In the genomic region with DNA sequence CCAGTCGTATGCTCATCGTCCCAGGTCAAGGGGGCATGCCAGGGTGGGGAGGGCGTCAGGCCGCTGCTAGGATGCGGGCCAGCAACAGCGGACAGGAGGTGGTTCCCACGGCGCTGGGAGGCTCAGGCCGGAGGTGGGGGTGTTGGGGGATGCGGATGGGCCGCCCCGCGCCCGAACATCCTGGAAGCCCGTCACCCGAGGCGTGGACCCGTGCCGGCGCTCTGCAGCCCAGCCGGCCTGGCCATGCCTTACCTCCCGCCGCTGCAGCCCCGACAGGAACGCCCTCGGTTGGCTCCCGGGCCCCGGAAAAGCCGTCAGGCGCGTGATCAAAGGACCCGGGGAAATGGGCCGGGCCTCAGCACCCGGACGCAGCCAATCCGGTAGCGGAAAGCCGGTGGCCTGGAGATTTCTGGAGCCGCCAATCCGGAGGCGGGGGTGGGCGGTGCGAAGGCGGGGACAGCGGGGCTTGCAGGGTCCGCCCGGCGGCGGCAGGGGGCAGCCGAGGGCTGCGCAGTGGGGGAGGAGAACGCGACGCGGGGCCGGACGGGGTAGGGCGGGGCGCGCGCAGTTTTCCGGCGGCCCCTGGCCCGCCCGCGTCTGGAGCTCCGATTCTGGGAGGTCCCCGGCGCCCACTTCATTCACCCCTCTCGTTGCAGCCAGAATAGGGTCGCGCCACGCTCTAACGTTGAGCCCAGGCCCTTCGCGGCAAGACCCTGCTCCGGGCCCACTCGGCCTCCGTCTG, we compare ENCODE assay signal across 1 cellular context.
TF ChIP-seq lines count a peak whose summit lies in the region.

SMIM29 (minus strand) TSS at position 280 of the 742 bp plus-strand sequence. CDS start 1,215 bp downstream, outside the sequence.

TF ChIP-seq in HepG2, 621 proteins besides CTCF, POLR2A, EP300 and RAD21 (continued from another document and continues in another):
- TF ChIP-seq ZNF691 (CRISPR knock-in tag; IDR thresholded peaks at IDR 0.05; ENCODE audit: borderline replicate concordance, low read depth) (no peak), KAT7 (CRISPR knock-in tag; IDR thresholded peaks at IDR 0.05; ENCODE audit: borderline replicate concordance) (peak; percentile 71; the same call in 1 of the 2 replicates), CBFB (CRISPR knock-in tag; IDR thresholded peaks at IDR 0.05) (peak; percentile 40; the same call in 1 of the 2 replicates), ZMAT3 (CRISPR knock-in tag; conservative IDR thresholded peaks at IDR 0.05) (peak; percentile 73; the same call in 1 of the 2 replicates), SETDB1 (CRISPR knock-in tag; IDR thresholded peaks at IDR 0.05; ENCODE audit: borderline replicate concordance) (no peak), ZNF619 (CRISPR knock-in tag; IDR thresholded peaks at IDR 0.05) (no peak), ZNF7 (CRISPR knock-in tag; IDR thresholded peaks at IDR 0.05) (no peak), SALL2 (CRISPR knock-in tag; IDR thresholded peaks at IDR 0.05) (peak; percentile 66; the same call in 1 of the 2 replicates), ZBTB25 (CRISPR knock-in tag; IDR thresholded peaks at IDR 0.05) (peak; percentile 65), IRF9 (CRISPR knock-in tag; IDR thresholded peaks at IDR 0.05; ENCODE audit: borderline replicate concordance) (peak; percentile 29; the same call in 1 of the 2 replicates), FOSL1 (CRISPR knock-in tag; IDR thresholded peaks at IDR 0.05; ENCODE audit: borderline replicate concordance) (no peak), FOXP1 (IDR thresholded peaks at IDR 0.05) (no peak), FOXP1 (CRISPR knock-in tag; IDR thresholded peaks at IDR 0.05) (no peak), CEBPZ (IDR thresholded peaks at IDR 0.05; ENCODE audit: low read length) (no peak), NKX3-1 (CRISPR knock-in tag; IDR thresholded peaks at IDR 0.05) (no peak), MBNL3 (CRISPR knock-in tag; conservative IDR thresholded peaks at IDR 0.05) (no peak), ZNF17 (CRISPR knock-in tag; IDR thresholded peaks at IDR 0.05) (no peak), FOXK2 (IDR thresholded peaks at IDR 0.05) (no peak), ZNF224 (CRISPR knock-in tag; IDR thresholded peaks at IDR 0.05) (no peak), ZSCAN31 (CRISPR knock-in tag; IDR thresholded peaks at IDR 0.05; ENCODE audit: low read depth) (no peak), IRX3 (CRISPR knock-in tag; IDR thresholded peaks at IDR 0.05; ENCODE audit: borderline replicate concordance, low read depth) (no peak), ZNF331 (CRISPR knock-in tag; IDR thresholded peaks at IDR 0.05) (no peak), GATAD2A (CRISPR knock-in tag; IDR thresholded peaks at IDR 0.05) (no peak), TRIM24 (CRISPR knock-in tag; IDR thresholded peaks at IDR 0.05) (no peak), PRPF4 (IDR thresholded peaks at IDR 0.05; ENCODE audit: low read depth, low read length, poor library complexity, severe bottlenecking) (no peak), ZFP90 (CRISPR knock-in tag; IDR thresholded peaks at IDR 0.05; ENCODE audit: borderline replicate concordance) (no peak; the same call in 1 of the 2 replicates), SOX5 (CRISPR knock-in tag; IDR thresholded peaks at IDR 0.05; ENCODE audit: borderline replicate concordance) (peak; percentile 35; the same call in 1 of the 2 replicates), SAFB2 (CRISPR knock-in tag; IDR thresholded peaks at IDR 0.05; ENCODE audit: borderline replicate concordance, low read depth) (no peak; the same call in 1 of the 2 replicates), BHLHE40 (IDR thresholded peaks at IDR 0.05; ENCODE audit: low read length) (peak; percentile 51; the same call in 1 of the 2 replicates), ZBTB21 (CRISPR knock-in tag; IDR thresholded peaks at IDR 0.05) (no peak), ZNF282 (IDR thresholded peaks at IDR 0.05; ENCODE audit: partially characterized antibody) (no peak), KDM4B (CRISPR knock-in tag; IDR thresholded peaks at IDR 0.05) (no peak), NONO (IDR thresholded peaks at IDR 0.05) (no peak), NONO (CRISPR knock-in tag; conservative IDR thresholded peaks at IDR 0.05) (peak; percentile 87), TBX3 (IDR thresholded peaks at IDR 0.05; ENCODE audit: borderline replicate concordance) (peak; percentile 32; the same call in 1 of the 2 replicates), ZNF83 (CRISPR knock-in tag; IDR thresholded peaks at IDR 0.05; ENCODE audit: borderline replicate concordance) (no peak; the same call in 1 of the 2 replicates), ZNF44 (CRISPR knock-in tag; IDR thresholded peaks at IDR 0.05) (peak; percentile 97), RAD51 (IDR thresholded peaks at IDR 0.05; ENCODE audit: borderline replicate concordance) (no peak), GFI1 (CRISPR knock-in tag; IDR thresholded peaks at IDR 0.05; ENCODE audit: borderline replicate concordance) (no peak; the same call in 1 of the 2 replicates), MED1 (CRISPR knock-in tag; IDR thresholded peaks at IDR 0.05) (peak; percentile 57), NCOA2 (CRISPR knock-in tag; IDR thresholded peaks at IDR 0.05) (no peak), ZNF335 (CRISPR knock-in tag; IDR thresholded peaks at IDR 0.05) (peak; percentile 98), GPN1 (CRISPR knock-in tag; IDR thresholded peaks at IDR 0.05; ENCODE audit: borderline replicate concordance) (no peak), RFX5 (IDR thresholded peaks at IDR 0.05; ENCODE audit: low read depth, low read length) (peak; percentile 35; the same call in 1 of the 2 replicates), MYNN (CRISPR knock-in tag; IDR thresholded peaks at IDR 0.05; ENCODE audit: low read depth) (0 out of 2 replicates have a peak, but pooled peaks have one; percentile 41), ZSCAN20 (CRISPR knock-in tag; IDR thresholded peaks at IDR 0.05; ENCODE audit: borderline replicate concordance) (0 out of 2 replicates have a peak, but pooled peaks have one; percentile 71), ZEB1 (IDR thresholded peaks at IDR 0.05; ENCODE audit: insufficient replicate concordance, low read depth) (no peak), GABPB1 (CRISPR knock-in tag; IDR thresholded peaks at IDR 0.05) (peak; percentile 90)
- TF ChIP-seq, protein P1, sequence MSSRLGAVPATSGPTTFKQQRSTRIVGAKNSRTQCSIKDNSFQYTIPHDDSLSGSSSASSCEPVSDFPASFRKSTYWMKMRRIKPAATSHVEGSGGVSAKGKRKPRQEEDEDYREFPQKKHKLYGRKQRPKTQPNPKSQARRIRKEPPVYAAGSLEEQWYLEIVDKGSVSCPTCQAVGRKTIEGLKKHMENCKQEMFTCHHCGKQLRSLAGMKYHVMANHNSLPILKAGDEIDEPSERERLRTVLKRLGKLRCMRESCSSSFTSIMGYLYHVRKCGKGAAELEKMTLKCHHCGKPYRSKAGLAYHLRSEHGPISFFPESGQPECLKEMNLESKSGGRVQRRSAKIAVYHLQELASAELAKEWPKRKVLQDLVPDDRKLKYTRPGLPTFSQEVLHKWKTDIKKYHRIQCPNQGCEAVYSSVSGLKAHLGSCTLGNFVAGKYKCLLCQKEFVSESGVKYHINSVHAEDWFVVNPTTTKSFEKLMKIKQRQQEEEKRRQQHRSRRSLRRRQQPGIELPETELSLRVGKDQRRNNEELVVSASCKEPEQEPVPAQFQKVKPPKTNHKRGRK (CRISPR knock-in tag; IDR thresholded peaks at IDR 0.05) = 0 out of 2 replicates have a peak, but pooled peaks have one; percentile 65
- TF ChIP-seq, protein P2, sequence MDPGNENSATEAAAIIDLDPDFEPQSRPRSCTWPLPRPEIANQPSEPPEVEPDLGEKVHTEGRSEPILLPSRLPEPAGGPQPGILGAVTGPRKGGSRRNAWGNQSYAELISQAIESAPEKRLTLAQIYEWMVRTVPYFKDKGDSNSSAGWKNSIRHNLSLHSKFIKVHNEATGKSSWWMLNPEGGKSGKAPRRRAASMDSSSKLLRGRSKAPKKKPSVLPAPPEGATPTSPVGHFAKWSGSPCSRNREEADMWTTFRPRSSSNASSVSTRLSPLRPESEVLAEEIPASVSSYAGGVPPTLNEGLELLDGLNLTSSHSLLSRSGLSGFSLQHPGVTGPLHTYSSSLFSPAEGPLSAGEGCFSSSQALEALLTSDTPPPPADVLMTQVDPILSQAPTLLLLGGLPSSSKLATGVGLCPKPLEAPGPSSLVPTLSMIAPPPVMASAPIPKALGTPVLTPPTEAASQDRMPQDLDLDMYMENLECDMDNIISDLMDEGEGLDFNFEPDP (CRISPR knock-in tag; conservative IDR thresholded peaks at IDR 0.05) = 0 out of 2 replicates have a peak, but pooled peaks have one; percentile 97
- TF ChIP-seq, protein P3, sequence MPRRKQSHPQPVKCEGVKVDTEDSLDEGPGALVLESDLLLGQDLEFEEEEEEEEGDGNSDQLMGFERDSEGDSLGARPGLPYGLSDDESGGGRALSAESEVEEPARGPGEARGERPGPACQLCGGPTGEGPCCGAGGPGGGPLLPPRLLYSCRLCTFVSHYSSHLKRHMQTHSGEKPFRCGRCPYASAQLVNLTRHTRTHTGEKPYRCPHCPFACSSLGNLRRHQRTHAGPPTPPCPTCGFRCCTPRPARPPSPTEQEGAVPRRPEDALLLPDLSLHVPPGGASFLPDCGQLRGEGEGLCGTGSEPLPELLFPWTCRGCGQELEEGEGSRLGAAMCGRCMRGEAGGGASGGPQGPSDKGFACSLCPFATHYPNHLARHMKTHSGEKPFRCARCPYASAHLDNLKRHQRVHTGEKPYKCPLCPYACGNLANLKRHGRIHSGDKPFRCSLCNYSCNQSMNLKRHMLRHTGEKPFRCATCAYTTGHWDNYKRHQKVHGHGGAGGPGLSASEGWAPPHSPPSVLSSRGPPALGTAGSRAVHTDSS (CRISPR knock-in tag; conservative IDR thresholded peaks at IDR 0.05) = no peak
- TF ChIP-seq, protein P4, sequence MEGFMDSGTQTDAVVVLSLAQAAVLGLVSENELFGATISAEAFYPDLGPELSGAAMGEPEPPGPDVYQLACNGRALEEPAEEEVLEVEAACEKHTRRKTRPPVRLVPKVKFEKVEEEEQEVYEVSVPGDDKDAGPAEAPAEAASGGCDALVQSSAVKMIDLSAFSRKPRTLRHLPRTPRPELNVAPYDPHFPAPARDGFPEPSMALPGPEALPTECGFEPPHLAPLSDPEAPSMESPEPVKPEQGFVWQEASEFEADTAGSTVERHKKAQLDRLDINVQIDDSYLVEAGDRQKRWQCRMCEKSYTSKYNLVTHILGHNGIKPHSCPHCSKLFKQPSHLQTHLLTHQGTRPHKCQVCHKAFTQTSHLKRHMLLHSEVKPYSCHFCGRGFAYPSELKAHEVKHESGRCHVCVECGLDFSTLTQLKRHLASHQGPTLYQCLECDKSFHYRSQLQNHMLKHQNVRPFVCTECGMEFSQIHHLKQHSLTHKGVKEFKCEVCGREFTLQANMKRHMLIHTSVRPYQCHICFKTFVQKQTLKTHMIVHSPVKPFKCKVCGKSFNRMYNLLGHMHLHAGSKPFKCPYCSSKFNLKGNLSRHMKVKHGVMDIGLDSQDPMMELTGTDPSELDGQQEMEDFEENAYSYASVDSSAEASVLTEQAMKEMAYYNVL (CRISPR knock-in tag; IDR thresholded peaks at IDR 0.05; ENCODE audit: borderline replicate concordance) = peak; percentile 66
- TF ChIP-seq, protein P5, sequence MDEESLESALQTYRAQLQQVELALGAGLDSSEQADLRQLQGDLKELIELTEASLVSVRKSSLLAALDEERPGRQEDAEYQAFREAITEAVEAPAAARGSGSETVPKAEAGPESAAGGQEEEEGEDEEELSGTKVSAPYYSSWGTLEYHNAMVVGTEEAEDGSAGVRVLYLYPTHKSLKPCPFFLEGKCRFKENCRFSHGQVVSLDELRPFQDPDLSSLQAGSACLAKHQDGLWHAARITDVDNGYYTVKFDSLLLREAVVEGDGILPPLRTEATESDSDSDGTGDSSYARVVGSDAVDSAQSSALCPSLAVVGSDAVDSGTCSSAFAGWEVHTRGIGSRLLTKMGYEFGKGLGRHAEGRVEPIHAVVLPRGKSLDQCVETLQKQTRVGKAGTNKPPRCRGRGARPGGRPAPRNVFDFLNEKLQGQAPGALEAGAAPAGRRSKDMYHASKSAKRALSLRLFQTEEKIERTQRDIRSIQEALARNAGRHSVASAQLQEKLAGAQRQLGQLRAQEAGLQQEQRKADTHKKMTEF (CRISPR knock-in tag; IDR thresholded peaks at IDR 0.05) = peak; percentile 87
